Comparison of ENCODE assay signal across 8 cellular contexts in genomic region chrX:47831788-47832187, GRCh38. TPM values are rescaled to one million over a fixed set of nuclear protein-coding genes. Genes with fewer than 3 reads are reported as not detected.
DNase-seq lines count a peak whose midpoint lies in the region; ATAC-seq and TF ChIP-seq lines count a peak whose summit lies in the region.

No MANE protein-coding gene starts in this region.

- H3K4me1 Mint-ChIP-seq in T-cell = peaks cover 6 to 10% (median 9%) of the 10 kb centered on the region in 3 donors

- H3K27me3 Mint-ChIP-seq in T-cell = peaks cover 0 to 5% of the 10 kb centered on the region in 2 donors

- TF ChIP-seq POLR2A in NB4 (IDR thresholded peaks at IDR 0.05; ENCODE audit: extremely low read depth, insufficient read length) = no peak

- H3K27ac Mint-ChIP-seq in T-cell = no peak overlapping the region

- CTCF ChIA-PET in T-cell (lab: Charles Lee) = interaction anchor here (1.4 to 2.2 kb wide), 2 partner anchors 22 to 195 kb away, joined by 3 to 8 read pairs; no protein-coding TSS in a partner anchor

- peak in 1 of 4 experiments; percentile 36 for ATAC-seq in T-cell (replicated peaks in 1 of 4)
- no peak for ATAC-seq in HG02623 (IDR thresholded peaks at IDR 0.05; ENCODE audit: unreplicated experiment)

- peak; percentile 77 for TF ChIP-seq CTCF in NB4 (IDR thresholded peaks at IDR 0.05; ENCODE audit: low read depth, low read length)
- TF ChIP-seq CTCF in astrocyte of the cerebellum (IDR thresholded peaks at IDR 0.05; ENCODE audit: low read depth, low read length, missing control alignments) = peak; percentile 50

- no peaks in the 10 kb centered on the region for H3K36me3 Mint-ChIP-seq in T-cell

- in situ Hi-C loops in astrocyte of the cerebellum (cut with HindIII; ENCODE audit: low sequenced_read_pairs) = no loop called here

- H3K4me3 Mint-ChIP-seq in T-cell = no peak overlapping the region

- no peaks in the 10 kb centered on the region for H3K9me3 Mint-ChIP-seq in T-cell

- DNase-seq in DMS79 treated with DMSO at 0.1 percent for 48 hours (lab: John Stamatoyannopoulos, UW) (peak; percentile 23), DMS79 (lab: John Stamatoyannopoulos, UW) (no peak), NB4 (ENCODE audit: low read depth) (peak; percentile 61), T-cell (peak in 32 of 34 experiments; percentile 5 to 59 (median 34)), astrocyte of the cerebellum (ENCODE audit: low read depth) (peak; percentile 2), kidney glomerular epithelial cell (lab: John Stamatoyannopoulos, UW) (peak; percentile 32)
- peak; percentile 29 for DNase-seq in stimulated activated CD8-positive, alpha-beta memory T cell treated with anti-CD3 and anti-CD28 coated beads, Interleukin-4, amount 100 ng/mL, for 24 hours (ENCODE audit: low read depth)

- POLR2A ChIA-PET in T-cell (lab: Charles Lee) = no interaction called here

- H3K4me3 ChIP-seq in NB4 (ENCODE audit: low read depth, low read length) (no peak overlapping the region), astrocyte of the cerebellum (ENCODE audit: low read depth, low read length) (no peak overlapping the region)

RNA-seq across cellular contexts. Expression of gene ZNF81, which starts 4.9 kb away (rescaled TPM):
- 10 to 100 TPM in 4 of 5 donors, 1 to 10 TPM in 1; 8.7 to 14.3 (median 11.5) TPM for total RNA-seq in T-cell
